Comparison of ENCODE assay signal across 8 cellular contexts in the genomic region with DNA sequence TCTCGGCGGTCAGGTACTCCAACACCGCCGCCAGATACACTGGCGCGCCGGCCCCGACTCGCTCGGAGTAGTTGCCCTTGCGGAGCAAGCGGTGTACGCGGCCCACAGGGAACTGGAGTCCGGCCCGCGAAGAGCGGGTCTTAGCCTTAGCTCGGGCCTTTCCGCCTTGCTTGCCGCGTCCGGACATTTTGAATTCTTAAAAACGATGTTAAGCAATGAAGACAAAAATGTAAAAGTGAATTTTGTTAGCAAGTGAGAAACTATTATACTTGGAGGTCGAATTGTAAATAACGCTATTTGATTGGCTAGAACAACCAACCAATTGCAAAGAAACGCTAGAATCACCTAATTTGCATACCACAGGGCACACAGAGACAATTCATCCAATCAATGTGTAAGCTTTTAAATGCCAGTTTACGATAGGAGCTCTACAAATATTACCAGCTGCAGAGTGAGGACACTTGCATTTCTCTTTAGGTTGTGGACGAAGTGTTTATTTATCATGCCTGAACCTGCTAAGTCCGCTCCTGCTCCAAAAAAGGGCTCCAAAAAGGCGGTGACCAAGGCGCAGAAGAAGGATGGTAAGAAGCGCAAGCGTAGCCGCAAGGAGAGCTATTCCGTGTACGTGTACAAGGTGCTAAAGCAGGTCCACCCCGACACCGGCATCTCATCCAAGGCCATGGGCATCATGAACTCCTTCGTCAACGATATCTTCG.
A peak's percentile ranks its signal among the peaks of the same experiment; 100 is the strongest.
DNase-seq lines count a peak whose midpoint lies in the region; ATAC-seq, FAIRE-seq and TF ChIP-seq lines count a peak whose summit lies in the region.

No MANE protein-coding gene starts in this region.

- H3K36me3 ChIP-seq in keratinocyte (ENCODE audit: control insufficient read depth in 2 of 2, extremely low read depth in 1 of 2, insufficient read depth in 2 of 2, low read length in 2 of 2) = no peaks in the 10 kb centered on the region
- H3K36me3 ChIP-seq in spleen = no peaks in the 10 kb centered on the region

- H3K4me2 ChIP-seq in keratinocyte (ENCODE audit: control insufficient read depth, extremely low read depth, insufficient read depth, low read depth, low read length) = peak overlapping the region; percentile 98

- no peak for FAIRE-seq in keratinocyte (lab: Jason Lieb, UNC)

- peak; percentile 63 for ATAC-seq in GM18909 (IDR thresholded peaks at IDR 0.05; ENCODE audit: poor library complexity, unreplicated experiment)
- peak; percentile 48 for ATAC-seq in HG03135 (IDR thresholded peaks at IDR 0.05; ENCODE audit: unreplicated experiment)

- H3K79me2 ChIP-seq in keratinocyte (ENCODE audit: control insufficient read depth, insufficient read depth, low read length) = peaks cover 6% of the 10 kb centered on the region

- H3K36me3 Mint-ChIP-seq in chondrocyte (ENCODE audit: low read depth) = no peaks in the 10 kb centered on the region

- dilution Hi-C loops in keratinocyte (cut with MboI; ENCODE audit: extremely low pct_ligation_motif_present, low sequenced_read_pairs) = no loop called here

- WGBS in spleen, 5 donors = 0 to 1% (median 0%) methylated on average over 39 to 42 of the region's 42 CpGs

- DNase-seq in Ammon's horn (ENCODE audit: low spot score) (peak; percentile 92), NCI-H2196 (lab: John Stamatoyannopoulos, UW; ENCODE audit: unreplicated experiment) (peak; percentile 86), chondrocyte (ENCODE audit: low spot score) (no peak), keratinocyte (ENCODE audit: low read depth, low spot score) (peak; percentile 89), spleen (peak; percentile 96)

- no peaks in the 10 kb centered on the region for H3K9me3 ChIP-seq in keratinocyte (ENCODE audit: control insufficient read depth, low read depth, low read length)
- H3K9me3 ChIP-seq in spleen = no peaks in the 10 kb centered on the region

- H3K4me1 ChIP-seq in keratinocyte (ENCODE audit: control insufficient read depth, extremely low read depth, insufficient read depth, low read length) = peaks cover 23% of the 10 kb centered on the region
- peaks cover 2 to 66% (median 32%) of the 10 kb centered on the region in 6 donors for H3K4me1 ChIP-seq in spleen

- peak overlapping the region; percentile 95 for H3K9ac ChIP-seq in keratinocyte (ENCODE audit: control insufficient read depth, extremely low read depth, insufficient read depth, low read length)

- intact Hi-C loops in spleen (cut with DNase I; ENCODE audit: low total_unique reads) = loop anchor here (5.0 kb wide), 1 partner anchor 42 kb away; a partner anchor contains a TSS

- no peaks in the 10 kb centered on the region for H3K9me1 ChIP-seq in keratinocyte (ENCODE audit: control insufficient read depth, extremely low read depth, insufficient read depth, low read length)

- H3K9me3 Mint-ChIP-seq in chondrocyte (ENCODE audit: low read depth) = no peaks in the 10 kb centered on the region

- H3K4me3 ChIP-seq in keratinocyte (ENCODE audit: control insufficient read depth in 2 of 3, extremely low read depth in 1 of 3, insufficient read depth in 2 of 3, low read depth in 1 of 3, low read length in 3 of 3) (peak overlapping the region; percentile 70 to 94 (median 90)), spleen (peak overlapping the region; percentile 34 to 82 (median 55))

- TF ChIP-seq POLR2A in spleen (IDR thresholded peaks at IDR 0.05) = peak; percentile 84 to 99 (median 95)

- H2AFZ ChIP-seq in keratinocyte (ENCODE audit: control insufficient read depth, low read length) = peak overlapping the region; percentile 36

- H3K27ac ChIP-seq in VCaP = peak overlapping the region; percentile 88
- H3K27ac ChIP-seq in keratinocyte (ENCODE audit: control insufficient read depth, insufficient read depth, low read length) = peak overlapping the region; percentile 96
- peak overlapping the region; percentile 86 to 100 (median 98) for H3K27ac ChIP-seq in spleen

- no peak for TF ChIP-seq CTCF in VCaP (conservative IDR thresholded peaks at IDR 0.05)
- no peak for TF ChIP-seq CTCF in chondrocyte (IDR thresholded peaks at IDR 0.05)
- TF ChIP-seq CTCF in keratinocyte (optimal IDR thresholded peaks at IDR 0.05 in 1 of 3, IDR thresholded peaks at IDR 0.05 in 1 of 3, conservative IDR thresholded peaks at IDR 0.05 in 1 of 3; ENCODE audit: extremely low read depth in 1 of 3, insufficient read depth in 2 of 3, low read length in 3 of 3) = no peak
- TF ChIP-seq CTCF in spleen (IDR thresholded peaks at IDR 0.05 in 8 of 11, conservative IDR thresholded peaks at IDR 0.05 in 3 of 11) = peak in 2 of 11 experiments; percentile 6 to 9

- H3K27ac Mint-ChIP-seq in chondrocyte (ENCODE audit: unreplicated experiment) = peak overlapping the region; percentile 96

- H4K20me1 ChIP-seq in keratinocyte (ENCODE audit: control insufficient read depth, extremely low read depth, insufficient read depth, low read length) = peaks cover 4% of the 10 kb centered on the region

- no peaks in the 10 kb centered on the region for H3K27me3 Mint-ChIP-seq in chondrocyte (ENCODE audit: low read depth)

- H3K4me3 Mint-ChIP-seq in chondrocyte (ENCODE audit: unreplicated experiment) = peak overlapping the region; percentile 83

- no peaks in the 10 kb centered on the region for H3K27me3 ChIP-seq in keratinocyte (ENCODE audit: control insufficient read depth, extremely low read depth, insufficient read depth, low read length)
- H3K27me3 ChIP-seq in spleen (replicated peaks in 1 of 7) = no peaks in the 10 kb centered on the region

- peaks cover 54% of the 10 kb centered on the region for H3K4me1 Mint-ChIP-seq in chondrocyte (ENCODE audit: low read depth)
